13 cellular contexts compared by ENCODE assay signal in the genomic region with DNA sequence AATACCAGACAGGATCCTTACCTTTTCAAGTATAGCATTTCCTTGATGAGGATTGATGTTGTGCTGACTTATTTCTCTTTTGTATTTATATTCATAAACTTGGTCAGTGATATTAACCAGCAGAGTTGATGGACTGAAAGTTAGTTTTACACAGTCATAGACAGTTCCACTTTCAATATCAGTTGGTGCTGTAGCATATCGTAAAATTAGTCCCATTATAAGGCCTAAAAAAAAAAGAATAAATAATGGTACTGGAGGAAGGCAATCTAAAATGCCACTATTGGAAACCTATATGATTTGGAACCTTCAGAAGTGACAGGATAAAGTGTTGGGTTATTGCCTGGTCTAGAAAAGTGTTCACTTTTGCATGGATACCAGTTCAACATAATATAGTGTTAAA. TPM values are rescaled to one million over a fixed set of nuclear protein-coding genes. Genes with fewer than 3 reads are reported as not detected.
DNase-seq lines count a peak whose midpoint lies in the region; ATAC-seq and TF ChIP-seq lines count a peak whose summit lies in the region.
"Had no signal": no experiment of that assay in that cellular context is flagged by ENCODE, and none has a peak within 500 bp of the region (broad histone marks: within the 10 kb centered on the region; RNA-seq: fewer than 3 reads in every experiment).

No MANE protein-coding gene starts in this region.

- 0 out of 2 replicates have a peak overlapping the region, but pooled peaks have one; percentile 74 for H3K27ac ChIP-seq in ACC112 (ENCODE audit: low read depth, low read length)
- no peak overlapping the region for H3K27ac ChIP-seq in Peyer's patch
- H3K27ac ChIP-seq in CD4-positive, alpha-beta memory T cell (ENCODE audit: low read depth, low read length): no peak overlapping the region

- CTCF ChIA-PET in CD4-positive, alpha-beta memory T cell (lab: Charles Lee; ENCODE audit: partially characterized antibody): no interaction called here

- H3K79me2 ChIP-seq in ACC112 (ENCODE audit: control insufficient read depth, insufficient read depth, low read length, unreplicated experiment): no peaks in the 10 kb centered on the region

- intact Hi-C loops in CD4-positive, alpha-beta memory T cell (cut with micrococcal nuclease): no loop called here

- no peaks in the 10 kb centered on the region for H3K9me3 Mint-ChIP-seq in CD4-positive, alpha-beta memory T cell
- H3K9me3 Mint-ChIP-seq: WTC11 had no signal

- TF ChIP-seq CTCF in Peyer's patch (IDR thresholded peaks at IDR 0.05): no peak

- H3K4me3 ChIP-seq in ACC112 (ENCODE audit: low read depth, low read length) (no peak overlapping the region), Peyer's patch (no peak overlapping the region)
- no peak overlapping the region for H3K4me3 ChIP-seq in CD4-positive, alpha-beta memory T cell (ENCODE audit: low read length in 2 of 2)
- H3K4me3 ChIP-seq: vagina had no signal

- peak overlapping the region in 2 of 8 donors; percentile 12 to 50 for H3K4me3 Mint-ChIP-seq in CD4-positive, alpha-beta memory T cell
- H3K4me3 Mint-ChIP-seq: activated naive CD8-positive, alpha-beta T cell treated with anti-CD3 and anti-CD28 coated beads for 36 hours; WTC11 had no signal

- POLR2A ChIA-PET in CD4-positive, alpha-beta memory T cell (lab: Charles Lee; ENCODE audit: partially characterized antibody): no interaction called here

- H3K9me3 ChIP-seq in Peyer's patch: no peaks in the 10 kb centered on the region
- H3K9me3 ChIP-seq in CD4-positive, alpha-beta memory T cell (ENCODE audit: control insufficient read depth in 1 of 2, low read length in 2 of 2): no peaks in the 10 kb centered on the region
- H3K9me3 ChIP-seq: vagina had no signal

- no peak overlapping the region for H2AFZ ChIP-seq in ACC112 (ENCODE audit: low read length, unreplicated experiment)

- H3K36me3 ChIP-seq in ACC112 (ENCODE audit: insufficient read depth, low read length) (no peaks in the 10 kb centered on the region), Peyer's patch (no peaks in the 10 kb centered on the region)
- no peaks in the 10 kb centered on the region for H3K36me3 ChIP-seq in CD4-positive, alpha-beta memory T cell (ENCODE audit: insufficient read depth, low read length)
- H3K36me3 ChIP-seq: vagina had no signal

- ATAC-seq in GM19324 (IDR thresholded peaks at IDR 0.05; ENCODE audit: low FRiP score, unreplicated experiment) (peak; percentile 77), HG02798 (IDR thresholded peaks at IDR 0.05; ENCODE audit: poor library complexity, unreplicated experiment) (peak; percentile 84), HG03521 (IDR thresholded peaks at IDR 0.05; ENCODE audit: unreplicated experiment) (peak; percentile 68)
- ATAC-seq: WTC11 had no signal

- H3K27me3 ChIP-seq in ACC112 (ENCODE audit: insufficient read depth, low read length) (no peaks in the 10 kb centered on the region), Peyer's patch (no peaks in the 10 kb centered on the region)
- no peaks in the 10 kb centered on the region for H3K27me3 ChIP-seq in CD4-positive, alpha-beta memory T cell (ENCODE audit: insufficient read depth, low read length)
- H3K27me3 ChIP-seq: vagina had no signal

- H3K36me3 Mint-ChIP-seq in CD4-positive, alpha-beta memory T cell: peaks cover 4 to 21% of the 10 kb centered on the region in 2 donors
- H3K36me3 Mint-ChIP-seq: WTC11 had no signal

- peaks cover 35 to 43% (median 40%) of the 10 kb centered on the region in 4 donors for H3K4me1 Mint-ChIP-seq in CD4-positive, alpha-beta memory T cell

- H3K27ac Mint-ChIP-seq in CD4-positive, alpha-beta memory T cell: no peak overlapping the region
- H3K27ac Mint-ChIP-seq: WTC11 had no signal

- no peak for TF ChIP-seq POLR2A in Peyer's patch (IDR thresholded peaks at IDR 0.05)

- peaks cover 30% of the 10 kb centered on the region for H3K4me1 ChIP-seq in ACC112 (ENCODE audit: control insufficient read depth, insufficient read depth, low read length, unreplicated experiment)
- H3K4me1 ChIP-seq in Peyer's patch: peaks cover 0 to 10% (median 0%) of the 10 kb centered on the region in 4 donors
- H3K4me1 ChIP-seq in CD4-positive, alpha-beta memory T cell (ENCODE audit: insufficient read depth, low read length): peaks cover 27% of the 10 kb centered on the region

- DNase-seq in NCI-H446 treated with DMSO at 0.1 percent for 48 hours (lab: John Stamatoyannopoulos, UW) (no peak), Peyer's patch (no peak), T-helper 9 cell (no peak)
- DNase-seq in CD4-positive, alpha-beta memory T cell: no peak
- DNase-seq: activated naive CD8-positive, alpha-beta T cell treated with anti-CD3 and anti-CD28 coated beads for 36 hours; NCI-H146; nucleus accumbens had no signal

- H3K27me3 Mint-ChIP-seq in CD4-positive, alpha-beta memory T cell: no peaks in the 10 kb centered on the region
- H3K27me3 Mint-ChIP-seq: activated naive CD8-positive, alpha-beta T cell treated with anti-CD3 and anti-CD28 coated beads for 36 hours had no signal

RNA-seq across cellular contexts. Expression of a gene that starts 16.3 kb away (rescaled TPM):
- 10 to 100 TPM in 1 of 4 donors, 1 to 10 TPM in 3; 2.1 to 40.4 (median 7.2) TPM for total RNA-seq in Peyer's patch
- total RNA-seq in CD4-positive, alpha-beta memory T cell: 10 to 100 TPM; 30.8 to 34.8 TPM
- 10 to 100 TPM; 34.0 to 35.5 TPM for polyA plus RNA-seq in CD4-positive, alpha-beta memory T cell
